Comparison of ENCODE assay signal across 24 cellular contexts in genomic region chr14:86196476-86196875, GRCh38.
"Had no signal": no experiment of that assay in that cellular context is flagged by ENCODE, and none has a peak within 500 bp of the region (broad histone marks: within the 10 kb centered on the region; RNA-seq: fewer than 3 reads in every experiment).

No MANE protein-coding gene starts in this region.

- H3K27me3 ChIP-seq: esophagus squamous epithelium, gastrocnemius medialis, right lobe of liver, tibial nerve had no signal

- H3K36me3 ChIP-seq: esophagus squamous epithelium, gastrocnemius medialis, right lobe of liver, tibial nerve had no signal

- DNase-seq: activated CD4-positive, alpha-beta T cell treated with anti-CD3 and anti-CD28 coated beads, Interleukin-2, amount 10 ng/mL, durations not matched to agents 7 days and 5 days; activated CD8-positive, alpha-beta memory T cell treated with anti-CD3 and anti-CD28 coated beads, Interleukin-2, amount 10 ng/mL, durations not matched to agents 7 days and 5 days; activated CD8-positive, alpha-beta T cell treated with anti-CD3 and anti-CD28 coated beads for 36 hours; activated effector memory CD4-positive, alpha-beta T cell treated with anti-CD3 and anti-CD28 coated beads, Interleukin-2, amount 50 U/mL, for 16 hours; activated naive CD4-positive, alpha-beta T cell treated with anti-CD3 and anti-CD28 coated beads, Interleukin-2, amount 10 ng/mL, durations not matched to agents 7 days and 5 days; activated T-cell treated with anti-CD3 and anti-CD28 coated beads for 4 hours; amygdala; cerebellar nuclear complex; cortex of kidney; endodermal cell; esophagus squamous epithelium; gastrocnemius medialis; head of caudate nucleus; islet precursor cell; left cardiac atrium; naive B cell; occipital lobe; posterior cingulate gyrus; right lobe of liver; stimulated activated CD4-positive, alpha-beta T cell treated with anti-CD3 and anti-CD28 coated beads, Interleukin-1b, Interleukin-23, amount 100 ng/mL, for 48 hours; substantia nigra had no signal

- H3K9me3 ChIP-seq: esophagus squamous epithelium, gastrocnemius medialis, right lobe of liver had no signal

- H3K4me3 ChIP-seq: esophagus squamous epithelium, gastrocnemius medialis, right lobe of liver, skin epidermis, tibial nerve had no signal

- H3K4me1 ChIP-seq: esophagus squamous epithelium, gastrocnemius medialis, right lobe of liver, tibial nerve had no signal

- H3K27ac ChIP-seq: esophagus squamous epithelium, gastrocnemius medialis, right lobe of liver, skin epidermis, tibial nerve, VCaP had no signal
